In genomic region chr4:153142700-153143438, GRCh38 we compare ENCODE assay signal across 8 cellular contexts.
DNase-seq lines count a peak whose midpoint lies in the region; ATAC-seq and TF ChIP-seq lines count a peak whose summit lies in the region.

No MANE protein-coding gene starts in this region.

- POLR2A ChIA-PET in IMR-90 (lab: Charles Lee; ENCODE audit: unreplicated experiment): no interaction called here

- H3K4me1 Mint-ChIP-seq in activated T-cell treated with anti-CD3 and anti-CD28 coated beads, Interleukin-2, amount 50 U/mL, for 4 hours (ENCODE audit: low read depth): peaks cover 6% of the 10 kb centered on the region
- H3K4me1 Mint-ChIP-seq in neural progenitor cell: peaks cover 47% of the 10 kb centered on the region

- H3K56ac ChIP-seq in IMR-90 (ENCODE audit: extremely low read depth, insufficient read depth, low read length): no peak overlapping the region

- dilution Hi-C loops in IMR-90 (cut with HindIII; ENCODE audit: low sequenced_read_pairs, unreplicated experiment): no loop called here

- H2AK5ac ChIP-seq in IMR-90 (ENCODE audit: low read depth, low read length): no peak overlapping the region

- WGBS in IMR-90 (ENCODE audit: extremely low coverage in 2 of 2, insufficient read length in 1 of 2), 2 experiments: no CpG with 5 or more reads among the region's 7 CpGs

- H3K4me1 ChIP-seq in IMR-90 (ENCODE audit: control insufficient read depth, insufficient read depth, low read length) (peaks cover 1% of the 10 kb centered on the region; the same call in 1 of the 2 replicates), neural progenitor cell (no peaks in the 10 kb centered on the region)

- no TSS peak for BruUV-seq in IMR-90 (replicated peaks; lab: Mats Ljungman, UMichigan)

- CTCF ChIA-PET in IMR-90 (lab: Yijun Ruan, JAX): interaction anchor here (0.6 to 1.5 kb wide), 15 partner anchors 10 to 440 kb away, joined by 3 to 13 read pairs (median 4); no protein-coding TSS in a partner anchor

- H3K36me3 ChIP-seq in IMR-90 (ENCODE audit: control insufficient read depth, insufficient read depth, low read length): no peaks in the 10 kb centered on the region
- H3K36me3 ChIP-seq in neural progenitor cell: no peaks in the 10 kb centered on the region

- H3K4ac ChIP-seq in IMR-90 (ENCODE audit: low read depth, low read length): 0 out of 2 replicates have a peak overlapping the region, but pooled peaks have one; percentile 8

- H3K9me3 ChIP-seq in IMR-90 (ENCODE audit: control insufficient read depth, insufficient read depth, low read length): no peaks in the 10 kb centered on the region
- H3K9me3 ChIP-seq in neural progenitor cell (ENCODE audit: low read depth): no peaks in the 10 kb centered on the region

- no peak overlapping the region for H3K4me3 ChIP-seq in IMR-90 (ENCODE audit: insufficient read depth, low read depth, low read length)
- H3K4me3 ChIP-seq in neural progenitor cell: no peak overlapping the region

- H3K79me1 ChIP-seq in IMR-90 (ENCODE audit: low read depth in 1 of 2, low read length in 2 of 2): no peaks in the 10 kb centered on the region

- peak; percentile 61 for DNase-seq in DMS114 treated with DMSO at 0.1 percent for 48 hours (lab: John Stamatoyannopoulos, UW; ENCODE audit: unreplicated experiment)
- peak; percentile 73 for DNase-seq in IMR-90
- DNase-seq in NOMO-1 (lab: John Stamatoyannopoulos, UW; ENCODE audit: unreplicated experiment in 2 of 2): peak; percentile 63 to 79
- peak; percentile 43 for DNase-seq in activated T-cell treated with anti-CD3 and anti-CD28 coated beads, Interleukin-2, amount 50 U/mL, for 4 hours
- peak; percentile 81 for DNase-seq in fibroblast of peridontal ligament (ENCODE audit: extremely low read depth)
- DNase-seq in neural progenitor cell (ENCODE audit: low spot score): peak; percentile 83
- peak; percentile 74 for DNase-seq in ureter (ENCODE audit: low spot score)

- H3K27ac Mint-ChIP-seq in neural progenitor cell: no peak overlapping the region

- H2BK5ac ChIP-seq in IMR-90 (ENCODE audit: low read depth, low read length, poor library complexity, severe bottlenecking): no peak overlapping the region

- intact Hi-C loops in IMR-90 (cut with micrococcal nuclease): loop anchor here (1.0 to 10.0 kb wide), 6 partner anchors 175 to 608 kb away; partner anchors contain the start of genes MND1 and TMEM131L

- H4K91ac ChIP-seq in IMR-90 (ENCODE audit: insufficient read depth, low read depth, low read length): no peak overlapping the region

- TF ChIP-seq CTCF in IMR-90 (conservative IDR thresholded peaks at IDR 0.05; ENCODE audit: low read depth, low read length): peak; percentile 94
- TF ChIP-seq CTCF in neural progenitor cell (IDR thresholded peaks at IDR 0.05): peak; percentile 93

- H2BK120ac ChIP-seq in IMR-90 (ENCODE audit: low read depth, low read length): no peak overlapping the region

- H3K14ac ChIP-seq in IMR-90 (replicated peaks; ENCODE audit: low read depth, low read length): no peak overlapping the region

- H2BK20ac ChIP-seq in IMR-90 (ENCODE audit: low read depth, low read length): no peak overlapping the region

- no peak overlapping the region for H4K8ac ChIP-seq in IMR-90 (ENCODE audit: low read depth in 2 of 2, low read length in 2 of 2)

- H3F3A ChIP-seq in neural progenitor cell (ENCODE audit: low read depth): no peaks in the 10 kb centered on the region

- no peak overlapping the region for H2BK15ac ChIP-seq in IMR-90 (ENCODE audit: low read depth, low read length)

- H3K27ac ChIP-seq in IMR-90 (ENCODE audit: insufficient read depth, low read length): no peak overlapping the region
- H3K27ac ChIP-seq in neural progenitor cell: no peak overlapping the region

- H3K18ac ChIP-seq in IMR-90 (ENCODE audit: low read depth, low read length): no peak overlapping the region

- in situ Hi-C loops in IMR-90 (cut with MboI; ENCODE audit: low sequenced_read_pairs): loop anchor here (5.0 kb wide), 2 partner anchors 174 to 434 kb away; no protein-coding TSS in a partner anchor

- H4K5ac ChIP-seq in IMR-90 (ENCODE audit: low read depth, low read length): no peak overlapping the region

- no peaks in the 10 kb centered on the region for H3K36me3 Mint-ChIP-seq in activated T-cell treated with anti-CD3 and anti-CD28 coated beads, Interleukin-2, amount 50 U/mL, for 4 hours (ENCODE audit: insufficient read depth)
- H3K36me3 Mint-ChIP-seq in neural progenitor cell: no peaks in the 10 kb centered on the region

- H3K9me1 ChIP-seq in IMR-90 (ENCODE audit: insufficient read depth, low read length): no peaks in the 10 kb centered on the region

- H3K79me2 ChIP-seq in neural progenitor cell (ENCODE audit: low read depth): no peaks in the 10 kb centered on the region

- H4K20me1 ChIP-seq in IMR-90 (ENCODE audit: insufficient read depth, low read length): no peaks in the 10 kb centered on the region
- H4K20me1 ChIP-seq in neural progenitor cell (ENCODE audit: low read depth): no peaks in the 10 kb centered on the region

- H2AK9ac ChIP-seq in IMR-90 (replicated peaks; ENCODE audit: low read depth, low read length, poor library complexity): peak overlapping the region; percentile 6

- no peaks in the 10 kb centered on the region for H3K27me3 ChIP-seq in IMR-90 (ENCODE audit: control insufficient read depth, insufficient read depth, low read length)
- no peaks in the 10 kb centered on the region for H3K27me3 ChIP-seq in neural progenitor cell

- H3K23ac ChIP-seq in IMR-90 (ENCODE audit: low read depth, low read length): no peak overlapping the region

- TF ChIP-seq POLR2A in IMR-90 (IDR thresholded peaks at IDR 0.05; ENCODE audit: low read depth, low read length): no peak

- no peak overlapping the region for H3K4me3 Mint-ChIP-seq in activated T-cell treated with anti-CD3 and anti-CD28 coated beads, Interleukin-2, amount 50 U/mL, for 4 hours
- peak overlapping the region; percentile 68 for H3K4me3 Mint-ChIP-seq in neural progenitor cell

- no peaks in the 10 kb centered on the region for H3K9me3 Mint-ChIP-seq in activated T-cell treated with anti-CD3 and anti-CD28 coated beads, Interleukin-2, amount 50 U/mL, for 4 hours
- H3K9me3 Mint-ChIP-seq in neural progenitor cell: no peaks in the 10 kb centered on the region

- H3K9ac ChIP-seq in IMR-90 (ENCODE audit: low read depth, low read length) (no peak overlapping the region), neural progenitor cell (no peak overlapping the region)

- peaks cover 3% of the 10 kb centered on the region for H3K27me3 Mint-ChIP-seq in activated T-cell treated with anti-CD3 and anti-CD28 coated beads, Interleukin-2, amount 50 U/mL, for 4 hours (ENCODE audit: low read depth)
- peaks cover 5% of the 10 kb centered on the region for H3K27me3 Mint-ChIP-seq in neural progenitor cell (ENCODE audit: insufficient read depth, low read depth)

- peak; percentile 96 for TF ChIP-seq RAD21 in IMR-90 (IDR thresholded peaks at IDR 0.05; ENCODE audit: low read length)

- ATAC-seq in IMR-90 (ENCODE audit: low read depth) (peak; percentile 83), GM21737 (IDR thresholded peaks at IDR 0.05; ENCODE audit: unreplicated experiment) (no peak)
- ATAC-seq in activated T-cell treated with anti-CD3 and anti-CD28 coated beads, Interleukin-2, amount 50 U/mL, for 4 hours: peak; percentile 66 to 71

- H3K4me2 ChIP-seq in IMR-90 (ENCODE audit: low read depth, low read length): no peak overlapping the region
- H3K4me2 ChIP-seq in neural progenitor cell: no peak overlapping the region

- H2AFZ ChIP-seq in IMR-90 (replicated peaks; ENCODE audit: low read length, poor library complexity) (no peak overlapping the region), neural progenitor cell (replicated peaks) (no peak overlapping the region)

TF ChIP-seq in IMR-90, 13 proteins besides CTCF, POLR2A, EP300 and RAD21:
- no peak for TF ChIP-seq CHD1 (IDR thresholded peaks at IDR 0.05; ENCODE audit: low read depth, low read length)
- peak; percentile 92 for TF ChIP-seq SMC3 (IDR thresholded peaks at IDR 0.05; ENCODE audit: low read depth, low read length)
